Comparison of ENCODE assay signal across 14 cellular contexts in genomic region chr10:1126461-1126860, GRCh38.
A peak's percentile ranks its signal among the peaks of the same experiment; 100 is the strongest.
DNase-seq lines count a peak whose midpoint lies in the region; ATAC-seq and TF ChIP-seq lines count a peak whose summit lies in the region.
"Had no signal": no experiment of that assay in that cellular context is flagged by ENCODE, and none has a peak within 500 bp of the region (broad histone marks: within the 10 kb centered on the region; RNA-seq: fewer than 3 reads in every experiment).

No MANE protein-coding gene starts in this region.

- H3K36me3 ChIP-seq in BLaER1 treated with 17β-estradiol and CSF1 and Interleukin-3, amounts not matched to agents 10 nM and 100 nM: peaks cover 91 to 98% (median 97%) of the 10 kb centered on the region in 11 experiments

- H3K27ac ChIP-seq in BLaER1 treated with 17β-estradiol and CSF1 and Interleukin-3, amounts not matched to agents 10 nM and 100 nM: peak overlapping the region in 1 of 11 experiments; percentile 28; a peak in 3 of 22 replicates
- H3K27ac ChIP-seq: C4-2B had no signal

- no peaks in the 10 kb centered on the region for H3K27me3 ChIP-seq in BLaER1 treated with 17β-estradiol and CSF1 and Interleukin-3, amounts not matched to agents 10 nM and 100 nM

- no peaks in the 10 kb centered on the region for H3K9me3 Mint-ChIP-seq in WTC11
- no peaks in the 10 kb centered on the region for H3K9me3 Mint-ChIP-seq in stimulated activated effector memory CD8-positive, alpha-beta T cell treated with anti-CD3 and anti-CD28 coated beads, Interleukin-12 subunit alpha, Interleukin-12 subunit beta, amount 100 ng/mL, for 72 hours
- H3K9me3 Mint-ChIP-seq: HFFc6 had no signal

- DNase-seq in activated CD8-positive, alpha-beta memory T cell treated with anti-CD3 and anti-CD28 coated beads for 24 hours: peak; percentile 44
- no peak for DNase-seq in activated CD8-positive, alpha-beta memory T cell treated with anti-CD3 and anti-CD28 coated beads, Interleukin-2, amount 50 U/mL, for 48 hours
- DNase-seq in WTC11 (ENCODE audit: low spot score) (no peak), NCI-H524 (lab: John Stamatoyannopoulos, UW) (no peak)
- DNase-seq in stimulated activated effector memory CD8-positive, alpha-beta T cell treated with anti-CD3 and anti-CD28 coated beads, Interleukin-12 subunit alpha, Interleukin-12 subunit beta, amount 100 ng/mL, for 72 hours (ENCODE audit: low spot score in 2 of 2): peak in 1 of 2 donors; percentile 30
- DNase-seq: ACHN; CD4-positive, alpha-beta memory T cell; DMS79; HCEC 1CT; HFFc6; IMR-90 had no signal

- H3K4me1 ChIP-seq in BLaER1 treated with 17β-estradiol and CSF1 and Interleukin-3, amounts not matched to agents 10 nM and 100 nM: peaks cover 26 to 68% (median 46%) of the 10 kb centered on the region in 10 experiments

- ATAC-seq in WTC11 (no peak), HG03108 (IDR thresholded peaks at IDR 0.05; ENCODE audit: unreplicated experiment) (no peak)
- ATAC-seq in stimulated activated effector memory CD8-positive, alpha-beta T cell treated with anti-CD3 and anti-CD28 coated beads, Interleukin-12 subunit alpha, Interleukin-12 subunit beta, amount 100 ng/mL, for 72 hours: no peak

- POLR2A ChIA-PET in WTC11 (lab: Charles Lee): interaction anchor here (0.7 kb wide), 1 partner anchor 262 kb away, joined by 4 read pairs; no protein-coding TSS in a partner anchor

- no peak for TF ChIP-seq CTCF in WTC11 (IDR thresholded peaks at IDR 0.05)

- peaks cover 63% of the 10 kb centered on the region for H3K36me3 Mint-ChIP-seq in WTC11
- H3K36me3 Mint-ChIP-seq in stimulated activated effector memory CD8-positive, alpha-beta T cell treated with anti-CD3 and anti-CD28 coated beads, Interleukin-12 subunit alpha, Interleukin-12 subunit beta, amount 100 ng/mL, for 72 hours: peaks cover 100% of the 10 kb centered on the region

- H4K20me1 ChIP-seq in BLaER1 treated with 17β-estradiol and CSF1 and Interleukin-3, amounts not matched to agents 10 nM and 100 nM: peaks cover 54 to 99% (median 73%) of the 10 kb centered on the region in 11 experiments

- H3K9ac ChIP-seq in BLaER1 treated with 17β-estradiol and CSF1 and Interleukin-3, amounts not matched to agents 10 nM and 100 nM: peak overlapping the region in 1 of 11 experiments; percentile 39; a peak in 1 of 22 replicates

- no peak overlapping the region for H3K4me3 ChIP-seq in BLaER1 treated with 17β-estradiol and CSF1 and Interleukin-3, amounts not matched to agents 10 nM and 100 nM

- H3K4me2 ChIP-seq in BLaER1 treated with 17β-estradiol and CSF1 and Interleukin-3, amounts not matched to agents 10 nM and 100 nM: peak overlapping the region in 8 of 11 experiments; percentile 59 to 79 (median 72); a peak in 14 of 22 replicates

- H3K27ac Mint-ChIP-seq in WTC11: peak overlapping the region; percentile 14; the same call in 1 of the 2 replicates
- peak overlapping the region; percentile 52 for H3K27ac Mint-ChIP-seq in stimulated activated effector memory CD8-positive, alpha-beta T cell treated with anti-CD3 and anti-CD28 coated beads, Interleukin-12 subunit alpha, Interleukin-12 subunit beta, amount 100 ng/mL, for 72 hours
- H3K27ac Mint-ChIP-seq: CD4-positive, alpha-beta memory T cell; HFFc6 had no signal

- no peaks in the 10 kb centered on the region for H3K4me1 Mint-ChIP-seq in WTC11
- peaks cover 14% of the 10 kb centered on the region for H3K4me1 Mint-ChIP-seq in stimulated activated effector memory CD8-positive, alpha-beta T cell treated with anti-CD3 and anti-CD28 coated beads, Interleukin-12 subunit alpha, Interleukin-12 subunit beta, amount 100 ng/mL, for 72 hours

- CTCF ChIA-PET in WTC11 (lab: Charles Lee): interaction anchor here (1.6 kb wide), 1 partner anchor 16 kb away, joined by 6 read pairs; no protein-coding TSS in a partner anchor

- no peak overlapping the region for H3K4me3 Mint-ChIP-seq in WTC11
- no peak overlapping the region for H3K4me3 Mint-ChIP-seq in stimulated activated effector memory CD8-positive, alpha-beta T cell treated with anti-CD3 and anti-CD28 coated beads, Interleukin-12 subunit alpha, Interleukin-12 subunit beta, amount 100 ng/mL, for 72 hours
- H3K4me3 Mint-ChIP-seq: CD4-positive, alpha-beta memory T cell; HFFc6 had no signal

- H3K27me3 Mint-ChIP-seq in WTC11 (ENCODE audit: low read depth): no peaks in the 10 kb centered on the region
- H3K27me3 Mint-ChIP-seq: CD4-positive, alpha-beta memory T cell had no signal

- H3K9me3 ChIP-seq in BLaER1 treated with 17β-estradiol and CSF1 and Interleukin-3, amounts not matched to agents 10 nM and 100 nM (replicated peaks in 1 of 11): peaks cover 0 to 6% (median 0%) of the 10 kb centered on the region in 11 experiments; a peak in 3 of 22 replicates

TF ChIP-seq in WTC11, 78 proteins besides CTCF, POLR2A, EP300 and RAD21 (continues in another document):
- TF ChIP-seq, protein P1, sequence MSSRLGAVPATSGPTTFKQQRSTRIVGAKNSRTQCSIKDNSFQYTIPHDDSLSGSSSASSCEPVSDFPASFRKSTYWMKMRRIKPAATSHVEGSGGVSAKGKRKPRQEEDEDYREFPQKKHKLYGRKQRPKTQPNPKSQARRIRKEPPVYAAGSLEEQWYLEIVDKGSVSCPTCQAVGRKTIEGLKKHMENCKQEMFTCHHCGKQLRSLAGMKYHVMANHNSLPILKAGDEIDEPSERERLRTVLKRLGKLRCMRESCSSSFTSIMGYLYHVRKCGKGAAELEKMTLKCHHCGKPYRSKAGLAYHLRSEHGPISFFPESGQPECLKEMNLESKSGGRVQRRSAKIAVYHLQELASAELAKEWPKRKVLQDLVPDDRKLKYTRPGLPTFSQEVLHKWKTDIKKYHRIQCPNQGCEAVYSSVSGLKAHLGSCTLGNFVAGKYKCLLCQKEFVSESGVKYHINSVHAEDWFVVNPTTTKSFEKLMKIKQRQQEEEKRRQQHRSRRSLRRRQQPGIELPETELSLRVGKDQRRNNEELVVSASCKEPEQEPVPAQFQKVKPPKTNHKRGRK (CRISPR knock-in tag; IDR thresholded peaks at IDR 0.05; ENCODE audit: borderline replicate concordance): no peak
- no peak for TF ChIP-seq ATF1 (CRISPR knock-in tag; IDR thresholded peaks at IDR 0.05)
- TF ChIP-seq, protein P2, sequence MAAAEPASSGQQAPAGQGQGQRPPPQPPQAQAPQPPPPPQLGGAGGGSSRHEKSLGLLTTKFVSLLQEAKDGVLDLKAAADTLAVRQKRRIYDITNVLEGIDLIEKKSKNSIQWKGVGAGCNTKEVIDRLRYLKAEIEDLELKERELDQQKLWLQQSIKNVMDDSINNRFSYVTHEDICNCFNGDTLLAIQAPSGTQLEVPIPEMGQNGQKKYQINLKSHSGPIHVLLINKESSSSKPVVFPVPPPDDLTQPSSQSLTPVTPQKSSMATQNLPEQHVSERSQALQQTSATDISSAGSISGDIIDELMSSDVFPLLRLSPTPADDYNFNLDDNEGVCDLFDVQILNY (CRISPR knock-in tag; IDR thresholded peaks at IDR 0.05): no peak
- no peak for TF ChIP-seq HMGA2 (CRISPR knock-in tag; IDR thresholded peaks at IDR 0.05)
- TF ChIP-seq, protein P3, sequence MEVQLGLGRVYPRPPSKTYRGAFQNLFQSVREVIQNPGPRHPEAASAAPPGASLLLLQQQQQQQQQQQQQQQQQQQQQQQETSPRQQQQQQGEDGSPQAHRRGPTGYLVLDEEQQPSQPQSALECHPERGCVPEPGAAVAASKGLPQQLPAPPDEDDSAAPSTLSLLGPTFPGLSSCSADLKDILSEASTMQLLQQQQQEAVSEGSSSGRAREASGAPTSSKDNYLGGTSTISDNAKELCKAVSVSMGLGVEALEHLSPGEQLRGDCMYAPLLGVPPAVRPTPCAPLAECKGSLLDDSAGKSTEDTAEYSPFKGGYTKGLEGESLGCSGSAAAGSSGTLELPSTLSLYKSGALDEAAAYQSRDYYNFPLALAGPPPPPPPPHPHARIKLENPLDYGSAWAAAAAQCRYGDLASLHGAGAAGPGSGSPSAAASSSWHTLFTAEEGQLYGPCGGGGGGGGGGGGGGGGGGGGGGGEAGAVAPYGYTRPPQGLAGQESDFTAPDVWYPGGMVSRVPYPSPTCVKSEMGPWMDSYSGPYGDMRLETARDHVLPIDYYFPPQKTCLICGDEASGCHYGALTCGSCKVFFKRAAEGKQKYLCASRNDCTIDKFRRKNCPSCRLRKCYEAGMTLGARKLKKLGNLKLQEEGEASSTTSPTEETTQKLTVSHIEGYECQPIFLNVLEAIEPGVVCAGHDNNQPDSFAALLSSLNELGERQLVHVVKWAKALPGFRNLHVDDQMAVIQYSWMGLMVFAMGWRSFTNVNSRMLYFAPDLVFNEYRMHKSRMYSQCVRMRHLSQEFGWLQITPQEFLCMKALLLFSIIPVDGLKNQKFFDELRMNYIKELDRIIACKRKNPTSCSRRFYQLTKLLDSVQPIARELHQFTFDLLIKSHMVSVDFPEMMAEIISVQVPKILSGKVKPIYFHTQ (CRISPR knock-in tag; IDR thresholded peaks at IDR 0.05): no peak
- TF ChIP-seq, protein P4, sequence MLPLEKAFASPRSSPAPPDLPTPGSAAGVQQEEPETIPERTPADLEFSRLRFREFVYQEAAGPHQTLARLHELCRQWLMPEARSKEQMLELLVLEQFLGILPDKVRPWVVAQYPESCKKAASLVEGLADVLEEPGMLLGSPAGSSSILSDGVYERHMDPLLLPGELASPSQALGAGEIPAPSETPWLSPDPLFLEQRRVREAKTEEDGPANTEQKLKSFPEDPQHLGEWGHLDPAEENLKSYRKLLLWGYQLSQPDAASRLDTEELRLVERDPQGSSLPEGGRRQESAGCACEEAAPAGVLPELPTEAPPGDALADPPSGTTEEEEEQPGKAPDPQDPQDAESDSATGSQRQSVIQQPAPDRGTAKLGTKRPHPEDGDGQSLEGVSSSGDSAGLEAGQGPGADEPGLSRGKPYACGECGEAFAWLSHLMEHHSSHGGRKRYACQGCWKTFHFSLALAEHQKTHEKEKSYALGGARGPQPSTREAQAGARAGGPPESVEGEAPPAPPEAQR (CRISPR knock-in tag; IDR thresholded peaks at IDR 0.05): no peak
- TF ChIP-seq ZMAT4 (CRISPR knock-in tag; IDR thresholded peaks at IDR 0.05): no peak
